Comparison of ENCODE assay signal across 17 cellular contexts in genomic region chr17:52827526-52827925, GRCh38.
"Had no signal": no experiment of that assay in that cellular context is flagged by ENCODE, and none has a peak within 500 bp of the region (broad histone marks: within the 10 kb centered on the region; RNA-seq: fewer than 3 reads in every experiment).

No MANE protein-coding gene starts in this region.

- H3K27me3 ChIP-seq: adrenal gland, breast epithelium, heart right ventricle, pancreas, sigmoid colon, testis had no signal

- H3K36me3 Mint-ChIP-seq: activated naive CD4-positive, alpha-beta T cell treated with anti-CD3 and anti-CD28 coated beads, Interleukin-2, amount 50 U/mL, for 72 hours; naive thymus-derived CD4-positive, alpha-beta T cell; stimulated activated memory B cell treated with anti-CD40 and anti-IgM and Interleukin-4, amounts not matched to agents 10 μg/mL and 1 μg/mL and 100 μg/mL, for 72 hours had no signal

- H3K9me3 Mint-ChIP-seq: activated naive CD4-positive, alpha-beta T cell treated with anti-CD3 and anti-CD28 coated beads, Interleukin-2, amount 50 U/mL, for 72 hours; activated T-helper 1 cell treated with anti-CD3 and anti-CD28 coated beads, Interleukin-12 subunit alpha, Interleukin-12 subunit beta, Interleukin-2, Interleukin-4 antibody, amounts not matched to agents 30 ng/mL and 10 ng/mL and 1 ng/mL, durations not matched to agents 14 hours and 24 hours and 36 hours; stimulated activated memory B cell treated with anti-CD40 and anti-IgM and Interleukin-4, amounts not matched to agents 10 μg/mL and 1 μg/mL and 100 μg/mL, for 72 hours had no signal

- H3K27me3 Mint-ChIP-seq: naive thymus-derived CD4-positive, alpha-beta T cell; stimulated activated memory B cell treated with anti-CD40 and anti-IgM and Interleukin-4, amounts not matched to agents 10 μg/mL and 1 μg/mL and 100 μg/mL, for 72 hours had no signal

- H3K27ac ChIP-seq: adrenal gland, breast epithelium, heart right ventricle, pancreas, sigmoid colon, testis, VCaP had no signal

- H3K27ac Mint-ChIP-seq: activated naive CD4-positive, alpha-beta T cell treated with anti-CD3 and anti-CD28 coated beads, Interleukin-2, amount 50 U/mL, for 72 hours; activated T-helper 1 cell treated with anti-CD3 and anti-CD28 coated beads, Interleukin-12 subunit alpha, Interleukin-12 subunit beta, Interleukin-2, Interleukin-4 antibody, amounts not matched to agents 30 ng/mL and 10 ng/mL and 1 ng/mL, durations not matched to agents 14 hours and 24 hours and 36 hours; naive thymus-derived CD4-positive, alpha-beta T cell; stimulated activated memory B cell treated with anti-CD40 and anti-IgM and Interleukin-4, amounts not matched to agents 10 μg/mL and 1 μg/mL and 100 μg/mL, for 72 hours had no signal

- H3K4me1 ChIP-seq: adrenal gland, breast epithelium, pancreas, sigmoid colon, testis had no signal

- H3K36me3 ChIP-seq: adrenal gland, breast epithelium, heart right ventricle, pancreas, sigmoid colon had no signal

- H3K4me3 Mint-ChIP-seq: activated T-helper 1 cell treated with anti-CD3 and anti-CD28 coated beads, Interleukin-12 subunit alpha, Interleukin-12 subunit beta, Interleukin-2, Interleukin-4 antibody, amounts not matched to agents 30 ng/mL and 10 ng/mL and 1 ng/mL, durations not matched to agents 14 hours and 24 hours and 36 hours; naive thymus-derived CD4-positive, alpha-beta T cell; stimulated activated memory B cell treated with anti-CD40 and anti-IgM and Interleukin-4, amounts not matched to agents 10 μg/mL and 1 μg/mL and 100 μg/mL, for 72 hours had no signal

- DNase-seq: activated CD4-positive, CD25-positive, alpha-beta regulatory T cell treated with anti-CD3 and anti-CD28 coated beads, Interleukin-2, amount 50 U/mL, for 72 hours; activated gamma-delta T cell treated with Interleukin-2 at 50 U/mL for 16 hours; adrenal gland; effector CD4-positive, alpha-beta T cell; heart right ventricle; naive thymus-derived CD4-positive, alpha-beta T cell; pancreas; sigmoid colon; stimulated activated CD4-positive, alpha-beta T cell treated with anti-CD3 and anti-CD28 coated beads, Interleukin-4, amount 100 ng/mL, for 4 hours; SW 1271; T-helper 2 cell; testis had no signal

- ATAC-seq: activated naive CD4-positive, alpha-beta T cell treated with anti-CD3 and anti-CD28 coated beads, Interleukin-2, amount 50 U/mL, for 72 hours; heart right ventricle; naive thymus-derived CD4-positive, alpha-beta T cell; pancreas; stimulated activated memory B cell treated with anti-CD40 and anti-IgM and Interleukin-4, amounts not matched to agents 10 μg/mL and 1 μg/mL and 100 μg/mL, for 72 hours had no signal

- H3K4me1 Mint-ChIP-seq: naive thymus-derived CD4-positive, alpha-beta T cell; stimulated activated memory B cell treated with anti-CD40 and anti-IgM and Interleukin-4, amounts not matched to agents 10 μg/mL and 1 μg/mL and 100 μg/mL, for 72 hours had no signal

- H3K9me3 ChIP-seq: adrenal gland, breast epithelium, heart right ventricle, pancreas, sigmoid colon, testis had no signal

- H3K4me3 ChIP-seq: adrenal gland, breast epithelium, heart right ventricle, pancreas, sigmoid colon had no signal
